In the genomic region with DNA sequence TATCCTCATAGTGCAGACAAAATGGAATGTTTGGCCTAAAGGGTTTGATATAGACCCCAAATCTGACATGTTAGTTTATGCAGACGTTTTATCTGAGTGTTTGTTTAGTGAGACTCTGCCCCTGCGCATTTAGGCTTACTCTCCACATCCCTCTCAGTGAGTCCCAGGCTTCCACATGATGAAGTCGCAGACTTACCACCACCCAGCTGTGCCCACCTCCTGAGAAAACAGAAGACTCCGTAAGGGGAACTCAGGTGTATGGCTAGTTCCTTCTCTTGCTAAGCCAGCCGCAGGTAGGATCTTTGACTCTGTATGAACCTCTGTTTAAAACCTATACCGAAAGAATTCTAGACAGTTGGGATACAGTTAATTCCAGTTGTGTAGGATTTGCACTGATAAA, we compare ENCODE assay signal across 25 cellular contexts.
A peak's percentile ranks its signal among the peaks of the same experiment; 100 is the strongest.
DNase-seq lines count a peak whose midpoint lies in the region; ATAC-seq and TF ChIP-seq lines count a peak whose summit lies in the region.
"Had no signal": no experiment of that assay in that cellular context is flagged by ENCODE, and none has a peak within 500 bp of the region (broad histone marks: within the 10 kb centered on the region; RNA-seq: fewer than 3 reads in every experiment).

No MANE protein-coding gene starts in this region.

- no peaks in the 10 kb centered on the region for H3K9me3 ChIP-seq in endodermal cell (ENCODE audit: control insufficient read depth, low read length)
- H3K9me3 ChIP-seq: BE2C, BLaER1 had no signal

- no peaks in the 10 kb centered on the region for H3K9me3 Mint-ChIP-seq in WTC11
- no peaks in the 10 kb centered on the region for H3K9me3 Mint-ChIP-seq in endodermal cell
- no peaks in the 10 kb centered on the region for H3K9me3 Mint-ChIP-seq in HFFc6
- H3K9me3 Mint-ChIP-seq in glutamatergic neuron (ENCODE audit: unreplicated experiment): peaks cover 3% of the 10 kb centered on the region
- H3K9me3 Mint-ChIP-seq: CD4-positive, alpha-beta memory T cell; CD4-positive, CD25-positive, alpha-beta regulatory T cell; CD8-positive, alpha-beta memory T cell had no signal

- H3K36me3 Mint-ChIP-seq in WTC11 (no peaks in the 10 kb centered on the region), endodermal cell (ENCODE audit: low read depth) (no peaks in the 10 kb centered on the region), HFFc6 (ENCODE audit: low read depth) (peaks cover 15% of the 10 kb centered on the region), glutamatergic neuron (ENCODE audit: unreplicated experiment) (no peaks in the 10 kb centered on the region)

- H3K4me3 Mint-ChIP-seq in WTC11: no peak overlapping the region
- H3K4me3 Mint-ChIP-seq in endodermal cell: no peak overlapping the region
- no peak overlapping the region for H3K4me3 Mint-ChIP-seq in HFFc6
- H3K4me3 Mint-ChIP-seq in glutamatergic neuron (ENCODE audit: unreplicated experiment): no peak overlapping the region
- H3K4me3 Mint-ChIP-seq: CD14-positive monocyte; CD4-positive, alpha-beta memory T cell; CD4-positive, CD25-positive, alpha-beta regulatory T cell; CD8-positive, alpha-beta memory T cell had no signal

- H3K27me3 Mint-ChIP-seq in WTC11 (ENCODE audit: low read depth): no peaks in the 10 kb centered on the region
- H3K27me3 Mint-ChIP-seq in endodermal cell (ENCODE audit: insufficient read depth): peaks cover 2% of the 10 kb centered on the region
- no peaks in the 10 kb centered on the region; the same call in none of the 2 replicates for H3K27me3 Mint-ChIP-seq in HFFc6 (ENCODE audit: insufficient read depth)
- no peaks in the 10 kb centered on the region for H3K27me3 Mint-ChIP-seq in glutamatergic neuron (ENCODE audit: unreplicated experiment)
- H3K27me3 Mint-ChIP-seq: CD4-positive, alpha-beta memory T cell; CD4-positive, CD25-positive, alpha-beta regulatory T cell; CD8-positive, alpha-beta memory T cell had no signal

- H3K27ac ChIP-seq in endodermal cell (ENCODE audit: low read depth, low read length): no peak overlapping the region
- H3K27ac ChIP-seq: BLaER1 had no signal

- intact Hi-C loops in left colon (cut with DNase I, micrococcal nuclease): no loop called here

- no peaks in the 10 kb centered on the region for H3K27me3 ChIP-seq in H7 (ENCODE audit: control insufficient read depth, insufficient read depth, low read length)
- no peaks in the 10 kb centered on the region for H3K27me3 ChIP-seq in endodermal cell (ENCODE audit: control insufficient read depth, insufficient read depth, low read length, poor library complexity, severe bottlenecking)
- H3K27me3 ChIP-seq: BE2C, BLaER1 had no signal

- H3K4me3 ChIP-seq in H7 (ENCODE audit: insufficient read depth, low read depth, low read length) (no peak overlapping the region), endodermal cell (ENCODE audit: low read length) (no peak overlapping the region)
- H3K4me3 ChIP-seq: BLaER1, GM12878 had no signal

- POLR2A ChIA-PET in WTC11 (lab: Charles Lee): no interaction called here

- CTCF ChIA-PET in WTC11 (lab: Charles Lee): no interaction called here

- H3K9ac ChIP-seq in endodermal cell (ENCODE audit: extremely low read depth, low read length, poor library complexity, severe bottlenecking): no peak overlapping the region
- H3K9ac ChIP-seq: BLaER1 had no signal

- DNase-seq in H7: peak; percentile 28
- DNase-seq in WTC11 (ENCODE audit: low spot score): no peak
- no peak for DNase-seq in endodermal cell
- no peak for DNase-seq in HFFc6
- no peak for DNase-seq in glutamatergic neuron
- no peak for DNase-seq in NCI-H2081 treated with DMSO at 0.1 percent for 48 hours (lab: John Stamatoyannopoulos, UW)
- DNase-seq in left colon: no peak
- DNase-seq: 8988T; ACHN; BE2C; C1 segment of cervical spinal cord; CD4-positive, alpha-beta memory T cell; CD4-positive, CD25-positive, alpha-beta regulatory T cell; CD8-positive, alpha-beta memory T cell; COR-L47; DMS 273 treated with DMSO at 0.1 percent for 48 hours; DMS153; DMS53; DMS79; DND-41; EL; GDM1 had no signal

- ATAC-seq in WTC11 (peak; percentile 52; the same call in 1 of the 2 replicates), left colon (no peak)
- ATAC-seq: GM12878 had no signal

- no peaks in the 10 kb centered on the region for H3K36me3 ChIP-seq in H7 (replicated peaks; ENCODE audit: control insufficient read depth, insufficient read depth, low read length)
- no peaks in the 10 kb centered on the region for H3K36me3 ChIP-seq in endodermal cell (ENCODE audit: control insufficient read depth, insufficient read depth, low read length)
- H3K36me3 ChIP-seq: BE2C had no signal

- WGBS in endodermal cell (ENCODE audit: insufficient coverage in 1 of 2, insufficient read length in 1 of 2), 2 experiments: 92 to 100% methylated on average over 3 to 6 of the region's 6 CpGs

- H3K27ac Mint-ChIP-seq in WTC11 (peak overlapping the region; percentile 4; the same call in 1 of the 2 replicates), endodermal cell (peak overlapping the region; percentile 20), HFFc6 (no peak overlapping the region), glutamatergic neuron (ENCODE audit: unreplicated experiment) (no peak overlapping the region)
- H3K27ac Mint-ChIP-seq: CD14-positive monocyte; CD4-positive, alpha-beta memory T cell; CD4-positive, CD25-positive, alpha-beta regulatory T cell; CD8-positive, alpha-beta memory T cell had no signal

- no peak for TF ChIP-seq CTCF in WTC11 (IDR thresholded peaks at IDR 0.05)
- TF ChIP-seq CTCF in endodermal cell (conservative IDR thresholded peaks at IDR 0.05): no peak
- no peak for TF ChIP-seq CTCF in HFFc6 (IDR thresholded peaks at IDR 0.05)
- no peak for TF ChIP-seq CTCF in glutamatergic neuron (IDR thresholded peaks at IDR 0.05; ENCODE audit: partially characterized antibody, unreplicated experiment)

- no peaks in the 10 kb centered on the region for H3K4me1 ChIP-seq in endodermal cell (ENCODE audit: control insufficient read depth, insufficient read depth, low read length)
- H3K4me1 ChIP-seq: BE2C, BLaER1 had no signal

- peaks cover 16% of the 10 kb centered on the region for H3K4me1 Mint-ChIP-seq in WTC11
- H3K4me1 Mint-ChIP-seq in endodermal cell: peaks cover 5% of the 10 kb centered on the region
- H3K4me1 Mint-ChIP-seq in HFFc6 (ENCODE audit: low read depth): peaks cover 10% of the 10 kb centered on the region
- H3K4me1 Mint-ChIP-seq in glutamatergic neuron (ENCODE audit: low read depth, unreplicated experiment): no peaks in the 10 kb centered on the region
- H3K4me1 Mint-ChIP-seq: CD14-positive monocyte had no signal

TF ChIP-seq in WTC11, 78 proteins besides CTCF, POLR2A, EP300 and RAD21 (continues in another document):
- TF ChIP-seq NR1H2 (CRISPR knock-in tag; IDR thresholded peaks at IDR 0.05): no peak
- TF ChIP-seq FOXP1 (CRISPR knock-in tag; IDR thresholded peaks at IDR 0.05; ENCODE audit: borderline replicate concordance): no peak
- no peak for TF ChIP-seq FOXJ3 (CRISPR knock-in tag; IDR thresholded peaks at IDR 0.05; ENCODE audit: borderline replicate concordance)
- TF ChIP-seq, protein P1, sequence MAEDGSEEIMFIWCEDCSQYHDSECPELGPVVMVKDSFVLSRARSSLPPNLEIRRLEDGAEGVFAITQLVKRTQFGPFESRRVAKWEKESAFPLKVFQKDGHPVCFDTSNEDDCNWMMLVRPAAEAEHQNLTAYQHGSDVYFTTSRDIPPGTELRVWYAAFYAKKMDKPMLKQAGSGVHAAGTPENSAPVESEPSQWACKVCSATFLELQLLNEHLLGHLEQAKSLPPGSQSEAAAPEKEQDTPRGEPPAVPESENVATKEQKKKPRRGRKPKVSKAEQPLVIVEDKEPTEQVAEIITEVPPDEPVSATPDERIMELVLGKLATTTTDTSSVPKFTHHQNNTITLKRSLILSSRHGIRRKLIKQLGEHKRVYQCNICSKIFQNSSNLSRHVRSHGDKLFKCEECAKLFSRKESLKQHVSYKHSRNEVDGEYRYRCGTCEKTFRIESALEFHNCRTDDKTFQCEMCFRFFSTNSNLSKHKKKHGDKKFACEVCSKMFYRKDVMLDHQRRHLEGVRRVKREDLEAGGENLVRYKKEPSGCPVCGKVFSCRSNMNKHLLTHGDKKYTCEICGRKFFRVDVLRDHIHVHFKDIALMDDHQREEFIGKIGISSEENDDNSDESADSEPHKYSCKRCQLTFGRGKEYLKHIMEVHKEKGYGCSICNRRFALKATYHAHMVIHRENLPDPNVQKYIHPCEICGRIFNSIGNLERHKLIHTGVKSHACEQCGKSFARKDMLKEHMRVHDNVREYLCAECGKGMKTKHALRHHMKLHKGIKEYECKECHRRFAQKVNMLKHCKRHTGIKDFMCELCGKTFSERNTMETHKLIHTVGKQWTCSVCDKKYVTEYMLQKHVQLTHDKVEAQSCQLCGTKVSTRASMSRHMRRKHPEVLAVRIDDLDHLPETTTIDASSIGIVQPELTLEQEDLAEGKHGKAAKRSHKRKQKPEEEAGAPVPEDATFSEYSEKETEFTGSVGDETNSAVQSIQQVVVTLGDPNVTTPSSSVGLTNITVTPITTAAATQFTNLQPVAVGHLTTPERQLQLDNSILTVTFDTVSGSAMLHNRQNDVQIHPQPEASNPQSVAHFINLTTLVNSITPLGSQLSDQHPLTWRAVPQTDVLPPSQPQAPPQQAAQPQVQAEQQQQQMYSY (CRISPR knock-in tag; IDR thresholded peaks at IDR 0.05): no peak
- no peak for TF ChIP-seq SMAD3 (CRISPR knock-in tag; IDR thresholded peaks at IDR 0.05; ENCODE audit: borderline replicate concordance)
- TF ChIP-seq, protein P2, sequence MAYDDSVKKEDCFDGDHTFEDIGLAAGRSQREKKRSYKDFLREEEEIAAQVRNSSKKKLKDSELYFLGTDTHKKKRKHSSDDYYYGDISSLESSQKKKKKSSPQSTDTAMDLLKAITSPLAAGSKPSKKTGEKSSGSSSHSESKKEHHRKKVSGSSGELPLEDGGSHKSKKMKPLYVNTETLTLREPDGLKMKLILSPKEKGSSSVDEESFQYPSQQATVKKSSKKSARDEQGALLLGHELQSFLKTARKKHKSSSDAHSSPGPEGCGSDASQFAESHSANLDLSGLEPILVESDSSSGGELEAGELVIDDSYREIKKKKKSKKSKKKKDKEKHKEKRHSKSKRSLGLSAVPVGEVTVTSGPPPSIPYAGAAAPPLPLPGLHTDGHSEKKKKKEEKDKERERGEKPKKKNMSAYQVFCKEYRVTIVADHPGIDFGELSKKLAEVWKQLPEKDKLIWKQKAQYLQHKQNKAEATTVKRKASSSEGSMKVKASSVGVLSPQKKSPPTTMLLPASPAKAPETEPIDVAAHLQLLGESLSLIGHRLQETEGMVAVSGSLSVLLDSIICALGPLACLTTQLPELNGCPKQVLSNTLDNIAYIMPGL (CRISPR knock-in tag; IDR thresholded peaks at IDR 0.05): no peak
- TF ChIP-seq TCF7 (CRISPR knock-in tag; IDR thresholded peaks at IDR 0.05; ENCODE audit: low read depth): no peak
- TF ChIP-seq TP53 (CRISPR knock-in tag; IDR thresholded peaks at IDR 0.05): no peak
- no peak for TF ChIP-seq ZNF416 (CRISPR knock-in tag; IDR thresholded peaks at IDR 0.05)

Comparison
In these comparisons a context has a peak if more than half of its experiments do, and no peak if none do; other contexts are left out.
1. H3K27ac Mint-ChIP-seq: peak in WTC11 (single experiment) and endodermal cell (single experiment); none in HFFc6 (single experiment) and glutamatergic neuron (single experiment).